In the genomic region with DNA sequence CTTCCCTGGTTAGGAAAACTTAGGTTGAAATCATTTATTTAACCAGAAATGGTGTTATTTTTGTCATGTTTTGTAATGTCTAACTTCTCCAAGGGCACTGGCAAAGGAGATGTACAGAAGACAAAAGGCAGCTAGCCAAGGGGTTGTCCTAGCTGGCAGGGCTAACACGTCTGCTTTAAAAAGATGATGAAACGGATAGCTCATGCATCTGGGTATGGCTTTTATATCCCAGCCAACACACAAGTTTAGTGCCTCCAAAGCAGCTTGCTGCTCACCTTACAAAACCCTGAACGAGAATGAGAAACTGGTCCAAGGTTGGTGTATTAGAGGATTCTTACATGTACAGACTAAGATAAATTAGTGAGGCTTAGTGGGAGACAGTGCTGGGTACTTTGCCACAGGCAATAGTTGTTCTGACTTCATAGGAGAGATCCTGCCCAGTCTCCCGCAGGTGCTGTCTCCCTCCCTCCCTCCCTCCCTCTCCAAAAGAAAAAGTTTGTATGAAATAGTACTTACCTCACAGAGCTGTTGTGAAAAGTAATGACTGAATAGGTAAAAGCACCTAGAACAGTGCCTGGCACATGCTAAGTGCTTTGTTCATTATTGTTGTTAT, we compare ENCODE assay signal across 1 cellular context.
TF ChIP-seq lines count a peak whose summit lies in the region.

No MANE protein-coding gene starts in this region.

TF ChIP-seq in H1, 55 proteins besides CTCF, POLR2A, EP300 and RAD21 (continued from another document):
- TF ChIP-seq PHF8 (conservative IDR thresholded peaks at IDR 0.05; ENCODE audit: low read depth, low read length) (no peak), BRCA1 (IDR thresholded peaks at IDR 0.05; ENCODE audit: low read depth, low read length) (no peak), ASH2L (IDR thresholded peaks at IDR 0.05; ENCODE audit: low read length) (no peak)
